ENCODE assay signal across 8 cellular contexts in the genomic region with DNA sequence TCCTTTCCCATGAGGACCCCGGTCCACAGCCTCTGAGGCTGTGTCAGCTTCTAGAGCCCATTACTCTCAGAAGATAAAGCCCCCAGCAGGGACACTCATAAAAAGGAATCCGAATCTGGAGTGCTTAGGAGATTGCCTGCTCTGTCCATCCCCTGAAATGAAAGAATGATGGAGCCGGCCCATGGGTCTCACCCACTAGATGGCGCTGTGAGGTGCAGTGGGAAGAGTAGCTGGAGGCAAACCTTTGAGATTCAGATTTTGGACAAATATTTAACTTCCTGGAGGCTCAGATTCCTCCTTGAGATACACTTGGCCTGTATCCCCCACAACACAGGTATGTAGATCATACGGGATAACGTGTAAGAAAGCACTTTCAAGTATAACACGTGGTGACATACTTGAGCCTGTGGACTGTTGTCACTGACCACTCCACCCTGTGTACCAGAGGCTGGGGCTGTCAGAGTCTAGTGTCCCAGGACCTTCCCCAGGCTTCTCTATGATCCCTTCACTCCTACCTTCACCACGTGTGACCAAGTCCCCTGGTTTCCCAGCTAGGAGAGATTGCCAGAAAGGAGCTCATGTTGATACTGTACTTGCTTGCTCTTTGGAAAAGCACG. TPM values are rescaled to one million over a fixed set of nuclear protein-coding genes. Genes with fewer than 3 reads are reported as not detected.
DNase-seq lines count a peak whose midpoint lies in the region; ATAC-seq and TF ChIP-seq lines count a peak whose summit lies in the region.

No MANE protein-coding gene starts in this region.

- H3K4me3 Mint-ChIP-seq in activated naive CD8-positive, alpha-beta T cell treated with anti-CD3 and anti-CD28 coated beads, Interleukin-2, amount 50 U/mL, for 24 hours = no peak overlapping the region

- peaks cover 3% of the 10 kb centered on the region for H3K27me3 ChIP-seq in SJCRH30
- H3K27me3 ChIP-seq in stomach = no peaks in the 10 kb centered on the region

- intact Hi-C loops in stomach (cut with DNase I; ENCODE audit: low total_unique reads) = no loop called here

- H3K36me3 ChIP-seq in SJCRH30 (no peaks in the 10 kb centered on the region), stomach (peaks cover 0 to 2% (median 0%) of the 10 kb centered on the region in 4 donors)

- 36 to 44% (median 40%) methylated on average over 9 of the region's 9 CpGs for WGBS in stomach, 5 donors

- TF ChIP-seq CTCF in stomach (IDR thresholded peaks at IDR 0.05) = peak in 3 of 7 experiments; percentile 21 to 64 (median 47)

- peak; percentile 54 for ATAC-seq in activated naive CD8-positive, alpha-beta T cell treated with anti-CD3 and anti-CD28 coated beads, Interleukin-2, amount 50 U/mL, for 24 hours
- ATAC-seq in left lobe of liver = peak; percentile 68
- no peak for ATAC-seq in HG02678 (IDR thresholded peaks at IDR 0.05; ENCODE audit: unreplicated experiment)

- H3K4me3 ChIP-seq in SJCRH30 = no peak overlapping the region
- no peak overlapping the region for H3K4me3 ChIP-seq in stomach

- no peaks in the 10 kb centered on the region for H3K27me3 Mint-ChIP-seq in activated naive CD8-positive, alpha-beta T cell treated with anti-CD3 and anti-CD28 coated beads, Interleukin-2, amount 50 U/mL, for 24 hours

- no peaks in the 10 kb centered on the region for H3K4me1 ChIP-seq in SJCRH30
- no peaks in the 10 kb centered on the region for H3K4me1 ChIP-seq in stomach

- peaks cover 7% of the 10 kb centered on the region for H3K9me3 Mint-ChIP-seq in activated naive CD8-positive, alpha-beta T cell treated with anti-CD3 and anti-CD28 coated beads, Interleukin-2, amount 50 U/mL, for 24 hours

- H3K4me1 Mint-ChIP-seq in activated naive CD8-positive, alpha-beta T cell treated with anti-CD3 and anti-CD28 coated beads, Interleukin-2, amount 50 U/mL, for 24 hours = peaks cover 5% of the 10 kb centered on the region

- no peak for TF ChIP-seq POLR2A in stomach (IDR thresholded peaks at IDR 0.05)

- no peak overlapping the region for H3K27ac ChIP-seq in SJCRH30
- H3K27ac ChIP-seq in stomach = no peak overlapping the region

- TF ChIP-seq EP300 in stomach (IDR thresholded peaks at IDR 0.05) = no peak

- DNase-seq in NCI-H82 (lab: John Stamatoyannopoulos, UW) (peak; percentile 43), NCI-H82 treated with DMSO at 0.1 percent for 48 hours (lab: John Stamatoyannopoulos, UW; ENCODE audit: unreplicated experiment) (no peak), SJCRH30 (peak; percentile 24 to 63), left lobe of liver (ENCODE audit: low spot score) (no peak), stomach (peak; percentile 45), C1 segment of cervical spinal cord (lab: John Stamatoyannopoulos, UW) (no peak)
- DNase-seq in activated naive CD8-positive, alpha-beta T cell treated with anti-CD3 and anti-CD28 coated beads, Interleukin-2, amount 50 U/mL, for 24 hours = peak; percentile 76

- no peaks in the 10 kb centered on the region for H3K9me3 ChIP-seq in SJCRH30 (replicated peaks)
- peaks cover 0 to 7% (median 0%) of the 10 kb centered on the region in 4 donors for H3K9me3 ChIP-seq in stomach

- H3K27ac Mint-ChIP-seq in activated naive CD8-positive, alpha-beta T cell treated with anti-CD3 and anti-CD28 coated beads, Interleukin-2, amount 50 U/mL, for 24 hours = no peak overlapping the region

- peaks cover 3% of the 10 kb centered on the region for H3K36me3 Mint-ChIP-seq in activated naive CD8-positive, alpha-beta T cell treated with anti-CD3 and anti-CD28 coated beads, Interleukin-2, amount 50 U/mL, for 24 hours (ENCODE audit: low read depth)

RNA-seq across cellular contexts. Expression of gene TRMO, which starts 32.3 kb away (rescaled TPM):
- 15.8 and 17.1 TPM in 2 replicates for total RNA-seq in SJCRH30 (2014; rRNA removed; shearing (Covaris generic))
- 5.1 TPM for total RNA-seq in left lobe of liver
- 10 to 100 TPM in 3 of 5 donors, 1 to 10 TPM in 2; 2.9 to 98.2 (median 29.0) TPM for total RNA-seq in stomach
- polyA plus RNA-seq in stomach = 10 to 100 TPM in 1 of 3 donors, 1 to 10 TPM in 2; 7.4 to 10.8 (median 9.9) TPM

RNA-seq across cellular contexts. Expression of gene FOXE1, which starts 37.0 kb away (rescaled TPM):
- not detected in 2 replicates for total RNA-seq in SJCRH30 (2014; rRNA removed; shearing (Covaris generic))
- total RNA-seq in left lobe of liver (not detected), stomach (1 to 10 TPM in 1 of 5 donors, not detected in 4; 8.0 TPM)
- 1 to 10 TPM in 1 of 3 donors, not detected in 2; 1.9 TPM for polyA plus RNA-seq in stomach

RNA-seq across cellular contexts. Expression of gene HEMGN, which starts 47.9 kb away (rescaled TPM):
- total RNA-seq in SJCRH30 (2014; rRNA removed; shearing (Covaris generic)) = not detected in 2 replicates
- total RNA-seq in left lobe of liver (0.33 TPM), stomach (1 to 10 TPM in 1 of 5 donors, not detected in 4; 1.8 TPM)
- not detected for polyA plus RNA-seq in stomach

Comparison
In these comparisons a context has a peak if more than half of its experiments do, and no peak if none do; other contexts are left out.
1. DNase-seq: peak in NCI-H82 (single experiment), SJCRH30 (2 of 2), activated naive CD8-positive, alpha-beta T cell treated with anti-CD3 and anti-CD28 coated beads, Interleukin-2, amount 50 U/mL, for 24 hours (single experiment) and stomach (single experiment); none in NCI-H82 treated with DMSO at 0.1 percent for 48 hours (single experiment), left lobe of liver (single experiment) and C1 segment of cervical spinal cord (0 of 14).